In genomic region chr1:3668148-3668547, GRCh38 we compare ENCODE assay signal across 19 cellular contexts. TPM values are rescaled to one million over a fixed set of nuclear protein-coding genes. Genes with fewer than 3 reads are reported as not detected.
A peak's percentile ranks its signal among the peaks of the same experiment; 100 is the strongest.
DNase-seq lines count a peak whose midpoint lies in the region; ATAC-seq, FAIRE-seq and TF ChIP-seq lines count a peak whose summit lies in the region.
"Had no signal": no experiment of that assay in that cellular context is flagged by ENCODE, and none has a peak within 500 bp of the region (broad histone marks: within the 10 kb centered on the region; RNA-seq: fewer than 3 reads in every experiment).

No MANE protein-coding gene starts in this region.

- intact Hi-C loops in Right ventricle myocardium superior (cut with DNase I) (no loop called here), heart right ventricle (cut with DNase I) (no loop called here), kidney (cut with DNase I) (no loop called here), upper lobe of right lung (cut with DNase I) (no loop called here)

- peak; percentile 35 for DNase-seq in Right ventricle myocardium superior
- DNase-seq in heart right ventricle, result no peak
- no peak for DNase-seq in RWPE1 (ENCODE audit: low spot score)
- peak; percentile 56 for DNase-seq in kidney
- DNase-seq in upper lobe of right lung, result peak; percentile 50
- no peak for DNase-seq in HK-2 (ENCODE audit: unreplicated experiment)
- DNase-seq in activated naive CD4-positive, alpha-beta T cell (lab: John Stamatoyannopoulos, UW), result no peak
- DNase-seq: activated CD8-positive, alpha-beta memory T cell treated with anti-CD3 and anti-CD28 coated beads, Interleukin-2, amount 50 U/mL, for 4 hours; activated naive CD8-positive, alpha-beta T cell treated with anti-CD3 and anti-CD28 coated beads, Interleukin-2, amount 10 ng/mL, durations not matched to agents 7 days and 5 days; immature natural killer cell; NCI-H1436 treated with DMSO at 0.1 percent for 48 hours; stimulated activated CD4-positive, alpha-beta T cell treated with anti-CD3 and anti-CD28 coated beads, Interleukin-2, amount 100 ng/mL, for 48 hours; stimulated activated naive CD8-positive, alpha-beta T cell treated with anti-CD3 and anti-CD28 coated beads, Interleukin-15, Interleukin-2, amounts not matched to agents 100 U/mL and 50 U/mL, for 24 hours had no signal

- H3K9ac ChIP-seq in kidney (ENCODE audit: low read length in 2 of 2), result no peak overlapping the region

- POLR2A ChIA-PET in RWPE1 (lab: Yijun Ruan, JAX; ENCODE audit: low non-redundant PET), result no interaction called here

- TF ChIP-seq CTCF in heart right ventricle (IDR thresholded peaks at IDR 0.05) (no peak), RWPE1 (conservative IDR thresholded peaks at IDR 0.05; ENCODE audit: low read depth) (no peak), kidney (IDR thresholded peaks at IDR 0.05; ENCODE audit: borderline replicate concordance, extremely low read depth, insufficient read depth) (no peak), upper lobe of right lung (IDR thresholded peaks at IDR 0.05) (no peak)

- ATAC-seq in Right ventricle myocardium superior (ENCODE audit: poor library complexity) (no peak), heart right ventricle (no peak), upper lobe of right lung (no peak), HG03108 (IDR thresholded peaks at IDR 0.05; ENCODE audit: unreplicated experiment) (no peak)
- ATAC-seq: stimulated activated naive CD8-positive, alpha-beta T cell treated with anti-CD3 and anti-CD28 coated beads, Interleukin-15, Interleukin-2, amounts not matched to agents 100 U/mL and 50 U/mL, for 24 hours; T-helper 17 cell had no signal

- peaks cover 0 to 24% (median 3%) of the 10 kb centered on the region in 7 donors for H3K27me3 ChIP-seq in heart right ventricle
- no peaks in the 10 kb centered on the region for H3K27me3 ChIP-seq in upper lobe of right lung

- H3K27ac ChIP-seq in heart right ventricle, result no peak overlapping the region
- H3K27ac ChIP-seq in RWPE1, result peak overlapping the region; percentile 61
- H3K27ac ChIP-seq in kidney (ENCODE audit: low read depth in 2 of 2, low read length in 2 of 2), result no peak overlapping the region
- no peak overlapping the region for H3K27ac ChIP-seq in upper lobe of right lung
- H3K27ac ChIP-seq: psoas muscle had no signal

- H3K4me3 ChIP-seq in heart right ventricle (no peak overlapping the region), kidney (ENCODE audit: low read length in 2 of 2) (no peak overlapping the region), upper lobe of right lung (no peak overlapping the region)
- H3K4me3 ChIP-seq: smooth muscle cell had no signal

- 67 to 76% methylated on average over 8 of the region's 8 CpGs for WGBS in heart right ventricle, 2 donors

- H3K9me3 ChIP-seq in heart right ventricle, result no peaks in the 10 kb centered on the region
- H3K9me3 ChIP-seq in kidney (ENCODE audit: control insufficient read depth in 1 of 2, low read length in 2 of 2), result no peaks in the 10 kb centered on the region
- no peaks in the 10 kb centered on the region for H3K9me3 ChIP-seq in upper lobe of right lung
- H3K9me3 ChIP-seq: psoas muscle had no signal

- no peaks in the 10 kb centered on the region for H3K36me3 ChIP-seq in heart right ventricle
- H3K36me3 ChIP-seq in kidney (ENCODE audit: control insufficient read depth in 1 of 2, insufficient read depth in 2 of 2, low read length in 2 of 2), result no peaks in the 10 kb centered on the region
- no peaks in the 10 kb centered on the region for H3K36me3 ChIP-seq in upper lobe of right lung

- CTCF ChIA-PET in RWPE1 (lab: Yijun Ruan, JAX), result no interaction called here

- H3K4me1 ChIP-seq in heart right ventricle (peaks cover 0 to 17% (median 12%) of the 10 kb centered on the region in 9 donors), kidney (ENCODE audit: control insufficient read depth in 1 of 2, insufficient read depth in 1 of 2, low read depth in 1 of 2, low read length in 2 of 2) (peaks cover 0 to 5% of the 10 kb centered on the region in 2 donors), upper lobe of right lung (peaks cover 9% of the 10 kb centered on the region)

- FAIRE-seq in kidney (lab: Jason Lieb, UNC), result no peak
- FAIRE-seq: H54 had no signal

RNA-seq across cellular contexts. Expression of gene TP73, which starts 15.8 kb away (rescaled TPM):
- total RNA-seq in Right ventricle myocardium superior (not detected), heart right ventricle (under 1 TPM in 4 of 10 donors, not detected in 6; 0.15 to 0.58 (median 0.22) TPM), kidney (0.54 TPM), upper lobe of right lung (0.29 TPM)
- polyA plus RNA-seq in heart right ventricle (under 1 TPM in 1 of 2 donors, not detected in 1; 0.03 TPM), kidney (ENCODE audit: insufficient read depth, low read depth, low replicate concordance) (not detected)
- total RNA-seq: fibroblast of villous mesenchyme had no signal
- polyA plus RNA-seq: immature natural killer cell, smooth muscle cell had no signal

RNA-seq across cellular contexts. Expression of gene WRAP73, which starts 18.2 kb away (rescaled TPM):
- total RNA-seq in Right ventricle myocardium superior (10.0 TPM), heart right ventricle (10 to 100 TPM in 5 of 10 donors, 1 to 10 TPM in 5; 7.5 to 12.9 (median 10.1) TPM), kidney (18.4 TPM), upper lobe of right lung (18.5 TPM)
- polyA plus RNA-seq in heart right ventricle (10 to 100 TPM; 12.3 to 16.5 TPM), kidney (ENCODE audit: insufficient read depth, low read depth, low replicate concordance) (19.6 TPM)

RNA-seq across cellular contexts. Expression of gene TPRG1L, which starts 43.3 kb away (rescaled TPM):
- total RNA-seq in Right ventricle myocardium superior, result 47.0 TPM
- total RNA-seq in heart right ventricle, result 10 to 100 TPM; 42.6 to 60.7 (median 51.3) TPM
- polyA plus RNA-seq in heart right ventricle, result 10 to 100 TPM; 15.1 to 34.8 TPM
- total RNA-seq in kidney, result 37.1 TPM
- polyA plus RNA-seq in kidney (ENCODE audit: insufficient read depth, low read depth, low replicate concordance), result 72.4 TPM
- total RNA-seq in upper lobe of right lung, result 47.5 TPM

RNA-seq across cellular contexts. Expression of gene MEGF6, which starts 56.8 kb away (rescaled TPM):
- total RNA-seq in Right ventricle myocardium superior (7.3 TPM), heart right ventricle (10 to 100 TPM in 1 of 10 donors, 1 to 10 TPM in 9; 1.8 to 14.1 (median 7.1) TPM), kidney (10.9 TPM), upper lobe of right lung (96.6 TPM)
- polyA plus RNA-seq in heart right ventricle (1 to 10 TPM; 2.9 to 7.6 TPM), kidney (ENCODE audit: insufficient read depth, low read depth, low replicate concordance) (2.8 TPM)

Comparison
In these comparisons a context has a peak if more than half of its experiments do, and no peak if none do; other contexts are left out.
1. DNase-seq: peak in Right ventricle myocardium superior (single experiment), kidney (single experiment) and upper lobe of right lung (single experiment); none in heart right ventricle (0 of 2), RWPE1 (single experiment), HK-2 (single experiment) and activated naive CD4-positive, alpha-beta T cell (0 of 4).